22 cellular contexts compared by ENCODE assay signal in the genomic region with DNA sequence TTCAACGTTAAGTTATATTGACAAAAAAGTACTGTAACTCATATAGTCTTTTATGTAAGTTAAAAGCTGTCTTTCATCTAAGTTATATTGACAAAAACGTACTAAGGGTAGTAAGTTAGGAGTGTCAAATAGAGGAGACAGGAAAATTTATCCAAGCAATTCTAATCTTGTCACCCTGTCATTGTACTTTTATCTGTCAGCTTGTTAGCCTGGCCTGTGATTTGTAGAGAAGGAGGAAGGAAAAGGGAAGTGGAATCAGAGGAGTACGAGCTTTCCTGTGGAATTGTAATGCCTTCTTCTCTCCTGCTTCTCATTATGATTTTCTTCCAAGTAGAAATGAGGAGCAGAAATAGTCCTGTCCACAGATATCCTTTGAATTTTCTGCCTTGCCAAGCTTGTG. TPM values are rescaled to one million over a fixed set of nuclear protein-coding genes. Genes with fewer than 3 reads are reported as not detected.
DNase-seq lines count a peak whose midpoint lies in the region; ATAC-seq, FAIRE-seq and TF ChIP-seq lines count a peak whose summit lies in the region.
"Had no signal": no experiment of that assay in that cellular context is flagged by ENCODE, and none has a peak within 500 bp of the region (broad histone marks: within the 10 kb centered on the region; RNA-seq: fewer than 3 reads in every experiment).

No MANE protein-coding gene starts in this region.

- DNase-seq in left ventricle myocardium superior (no peak), cardiac septum (ENCODE audit: low spot score) (no peak), Panc1 (ENCODE audit: low read depth, low spot score) (no peak), retina (no peak), GM13977 (ENCODE audit: low spot score) (no peak)
- DNase-seq: H9, Kasumi-1, MG63, NCI-H1048, NCI-H1436, NCI-H2029, NCI-H446, NCI-H69, SHP77 treated with DMSO at 0.1 percent for 48 hours had no signal

- ATAC-seq in left ventricle myocardium superior (peak; percentile 32), Panc1 (no peak), GM18873 (IDR thresholded peaks at IDR 0.05; ENCODE audit: low FRiP score, unreplicated experiment) (no peak)
- ATAC-seq: A549, SK-N-SH treated with all-trans-retinoic acid at 6 μM for 48 hours had no signal

- in situ Hi-C loops in Panc1 (cut with HindIII; ENCODE audit: low pct_unique_long_range_greater_than_20kb, low sequenced_read_pairs): no loop called here
- in situ Hi-C loops in GM13977 (cut with MboI; ENCODE audit: low pct_unique_long_range_greater_than_20kb, low sequenced_read_pairs, unreplicated experiment): no loop called here

- H3K27ac ChIP-seq in Panc1 (ENCODE audit: low read length): no peak overlapping the region
- H3K27ac ChIP-seq: A549; BLaER1 treated with 17β-estradiol and CSF1 and Interleukin-3, amounts not matched to agents 10 nM and 100 nM had no signal

- BruUV-seq in Panc1 (replicated peaks; lab: Mats Ljungman, UMichigan): TSS peak; percentile 40

- H3K36me3 ChIP-seq in Panc1 (ENCODE audit: control insufficient read depth, insufficient read depth, low read length): no peaks in the 10 kb centered on the region

- CTCF ChIA-PET in Panc1 (lab: Charles Lee): no interaction called here

- H3K4me1 ChIP-seq in Panc1 (ENCODE audit: control insufficient read depth, insufficient read depth, low read length): no peaks in the 10 kb centered on the region

- no peaks in the 10 kb centered on the region for H3K9me3 ChIP-seq in Panc1 (ENCODE audit: control insufficient read depth, insufficient read depth, low read depth, low read length)
- H3K9me3 ChIP-seq: A549, MG63 had no signal

- FAIRE-seq in islet of Langerhans (lab: Jason Lieb, UNC): peak; percentile 24
- FAIRE-seq: A549, D721Med, GM12892 had no signal

- POLR2A ChIA-PET in Panc1 (lab: Charles Lee): interaction anchor here (0.7 kb wide), 1 partner anchor 598 kb away, joined by 3 read pairs; no protein-coding TSS in a partner anchor

- TF ChIP-seq CTCF in Panc1 (IDR thresholded peaks at IDR 0.05): no peak
- TF ChIP-seq CTCF in GM13977 (IDR thresholded peaks at IDR 0.05; ENCODE audit: extremely low read depth, insufficient read depth, missing control alignments): no peak

- no peak overlapping the region for H3K4me3 ChIP-seq in Panc1 (ENCODE audit: low read depth in 2 of 2, low read length in 2 of 2)
- H3K4me3 ChIP-seq: A549; BLaER1 treated with 17β-estradiol and CSF1 and Interleukin-3, amounts not matched to agents 10 nM and 100 nM; MG63 had no signal

- no peaks in the 10 kb centered on the region for H3K27me3 ChIP-seq in Panc1 (ENCODE audit: control insufficient read depth, insufficient read depth, low read length)
- H3K27me3 ChIP-seq: BLaER1 treated with 17β-estradiol and CSF1 and Interleukin-3, amounts not matched to agents 10 nM and 100 nM; MG63 had no signal

- intact Hi-C loops in left ventricle myocardium superior (cut with micrococcal nuclease): no loop called here
- intact Hi-C loops in cardiac septum (cut with DNase I): no loop called here
- intact Hi-C loops in Panc1 (cut with micrococcal nuclease; ENCODE audit: unreplicated experiment): no loop called here

RNA-seq across cellular contexts. Expression of gene KCTD20, which starts 18.8 kb away (rescaled TPM):
- total RNA-seq in left ventricle myocardium superior: 21.9 TPM
- 29.6 TPM for total RNA-seq in cardiac septum
- 41.6 TPM for total RNA-seq in Panc1 (2021; ENCODE audit: unreplicated experiment)
- 25.7 TPM for polyA plus RNA-seq in Panc1 (2012; ENCODE audit: insufficient read length)

RNA-seq across cellular contexts. Expression of gene PXT1, which starts 19.0 kb away (rescaled TPM):
- total RNA-seq in left ventricle myocardium superior (0.15 TPM), cardiac septum (0.22 TPM), Panc1 (2021; ENCODE audit: unreplicated experiment) (not detected)
- not detected for polyA plus RNA-seq in Panc1 (2012; ENCODE audit: insufficient read length)
- total RNA-seq: H9 had no signal
- polyA plus RNA-seq: A549, IgD-negative memory B cell had no signal
